Comparison of ENCODE assay signal across 8 cellular contexts in the genomic region with DNA sequence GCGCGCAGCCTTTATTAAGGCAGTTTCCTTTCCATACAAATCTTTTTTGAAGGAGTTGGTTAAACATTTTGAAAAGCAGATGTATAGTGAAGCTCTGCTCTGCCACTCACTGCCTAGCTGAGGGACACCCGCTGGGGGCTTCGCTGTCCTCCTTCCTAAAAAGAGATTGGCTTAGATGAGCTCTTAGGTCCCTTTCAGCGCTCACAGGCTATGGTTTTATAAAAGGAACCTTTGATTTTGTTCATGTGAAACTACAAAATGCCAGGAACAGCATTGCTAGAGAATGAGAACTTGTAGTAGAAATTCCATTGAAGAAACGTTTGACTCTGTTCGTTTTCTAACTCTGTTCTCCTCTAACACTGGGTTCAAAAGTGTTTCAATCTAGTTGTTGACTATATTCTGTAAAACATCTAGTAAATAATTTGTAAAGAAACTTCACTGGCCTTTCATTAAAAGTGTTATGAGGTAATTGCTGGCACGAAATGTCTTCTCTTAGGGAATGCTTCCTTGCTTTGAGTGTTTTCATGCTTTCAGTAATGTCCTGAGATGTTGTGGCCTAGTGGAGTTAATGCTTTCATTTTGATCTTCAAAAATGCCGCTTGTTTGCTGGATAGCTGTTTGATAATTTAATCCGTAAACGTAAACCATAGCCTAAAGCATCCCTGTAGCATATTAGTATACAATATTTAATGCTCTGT. TPM values are rescaled to one million over a fixed set of nuclear protein-coding genes. Genes with fewer than 3 reads are reported as not detected.
A peak's percentile ranks its signal among the peaks of the same experiment; 100 is the strongest.
DNase-seq lines count a peak whose midpoint lies in the region; ATAC-seq, FAIRE-seq and TF ChIP-seq lines count a peak whose summit lies in the region.

No MANE protein-coding gene starts in this region.

- H4K20me1 ChIP-seq in hepatocyte (ENCODE audit: insufficient read depth, poor library complexity, severe bottlenecking): peaks cover 53% of the 10 kb centered on the region

- peak overlapping the region; percentile 91 for H3K4me2 ChIP-seq in hepatocyte

- WGBS in hepatocyte (ENCODE audit: low lambda C conversion rate, missing lambda C conversion rate): 20% methylated on average over 11 of the region's 11 CpGs
- 2 to 6% (median 4%) methylated on average over 11 of the region's 11 CpGs for WGBS in small intestine, 3 donors

- FAIRE-seq in small intestine (lab: Jason Lieb, UNC): no peak

- CTCF ChIA-PET in activated CD8-positive, alpha-beta T cell treated with anti-CD3 and anti-CD28 coated beads for 36 hours (lab: Charles Lee): interaction anchor here (0.6 to 1.2 kb wide), 2 partner anchors 10 to 41 kb away, joined by 3 to 4 read pairs; no protein-coding TSS in a partner anchor

- no peak for ATAC-seq in activated CD8-positive, alpha-beta T cell treated with anti-CD3 and anti-CD28 coated beads for 36 hours
- ATAC-seq in GM21447 (IDR thresholded peaks at IDR 0.05; ENCODE audit: unreplicated experiment) (no peak), HG02973 (IDR thresholded peaks at IDR 0.05; ENCODE audit: unreplicated experiment) (no peak)

- DNase-seq in T-helper 2 cell treated with Interferon-gamma antibody and Interleukin-4, amounts not matched to agents 5 μg/mL and 100 μg/mL, for 36 hours (ENCODE audit: low spot score): no peak
- no peak for DNase-seq in T-helper 2 cell
- DNase-seq in activated CD8-positive, alpha-beta T cell treated with anti-CD3 and anti-CD28 coated beads for 36 hours: no peak
- no peak for DNase-seq in hepatocyte (ENCODE audit: low spot score)
- DNase-seq in small intestine: peak; percentile 22
- DNase-seq in ureter (ENCODE audit: low spot score): no peak

- H3K27ac ChIP-seq in hepatocyte (peak overlapping the region; percentile 98), small intestine (ENCODE audit: low read depth in 1 of 2, low read length in 1 of 2) (peak overlapping the region in 1 of 2 donors; percentile 81)

- H2AFZ ChIP-seq in hepatocyte: no peak overlapping the region

- peaks cover 12% of the 10 kb centered on the region for H3K36me3 Mint-ChIP-seq in T-helper 2 cell treated with Interferon-gamma antibody and Interleukin-4, amounts not matched to agents 5 μg/mL and 100 μg/mL, for 36 hours (ENCODE audit: low read depth)
- peaks cover 16% of the 10 kb centered on the region for H3K36me3 Mint-ChIP-seq in activated CD8-positive, alpha-beta T cell treated with anti-CD3 and anti-CD28 coated beads for 36 hours (ENCODE audit: low read depth)

- H3K27me3 ChIP-seq in hepatocyte (no peaks in the 10 kb centered on the region), small intestine (ENCODE audit: control insufficient read depth in 2 of 2, insufficient read depth in 2 of 2, low read length in 2 of 2) (no peaks in the 10 kb centered on the region)

- H3K4me1 ChIP-seq in hepatocyte (ENCODE audit: insufficient read depth) (peaks cover 18% of the 10 kb centered on the region), small intestine (ENCODE audit: control insufficient read depth in 2 of 2, insufficient read depth in 1 of 2, low read depth in 1 of 2, low read length in 1 of 2) (peaks cover 0 to 9% of the 10 kb centered on the region in 2 donors)

- no peaks in the 10 kb centered on the region for H3K9me2 ChIP-seq in hepatocyte (replicated peaks; ENCODE audit: insufficient read depth)

- H3K4me1 Mint-ChIP-seq in T-helper 2 cell treated with Interferon-gamma antibody and Interleukin-4, amounts not matched to agents 5 μg/mL and 100 μg/mL, for 36 hours (ENCODE audit: low read depth): peaks cover 34% of the 10 kb centered on the region
- peaks cover 42% of the 10 kb centered on the region for H3K4me1 Mint-ChIP-seq in activated CD8-positive, alpha-beta T cell treated with anti-CD3 and anti-CD28 coated beads for 36 hours (ENCODE audit: low read depth)

- TF ChIP-seq CTCF in activated CD8-positive, alpha-beta T cell treated with anti-CD3 and anti-CD28 coated beads for 36 hours (IDR thresholded peaks at IDR 0.05): no peak
- no peak for TF ChIP-seq CTCF in hepatocyte (IDR thresholded peaks at IDR 0.05; ENCODE audit: poor library complexity)

- H3K9me3 Mint-ChIP-seq in T-helper 2 cell treated with Interferon-gamma antibody and Interleukin-4, amounts not matched to agents 5 μg/mL and 100 μg/mL, for 36 hours: no peaks in the 10 kb centered on the region
- no peaks in the 10 kb centered on the region for H3K9me3 Mint-ChIP-seq in activated CD8-positive, alpha-beta T cell treated with anti-CD3 and anti-CD28 coated beads for 36 hours

- H3K4me3 ChIP-seq in hepatocyte (peak overlapping the region; percentile 93), small intestine (ENCODE audit: low read depth in 1 of 2, low read length in 2 of 2) (peak overlapping the region; percentile 92 to 98)

- intact Hi-C loops in activated CD8-positive, alpha-beta T cell treated with anti-CD3 and anti-CD28 coated beads for 36 hours (cut with micrococcal nuclease): loop anchor here (5.0 kb wide), 1 partner anchor 49 kb away; no protein-coding TSS in a partner anchor

- peaks cover 2% of the 10 kb centered on the region for H3K27me3 Mint-ChIP-seq in T-helper 2 cell treated with Interferon-gamma antibody and Interleukin-4, amounts not matched to agents 5 μg/mL and 100 μg/mL, for 36 hours (ENCODE audit: low read depth)
- H3K27me3 Mint-ChIP-seq in activated CD8-positive, alpha-beta T cell treated with anti-CD3 and anti-CD28 coated beads for 36 hours: no peaks in the 10 kb centered on the region

- peaks cover 62% of the 10 kb centered on the region for H3K79me2 ChIP-seq in hepatocyte

- H3K36me3 ChIP-seq in hepatocyte (replicated peaks; ENCODE audit: insufficient read depth, low read depth) (no peaks in the 10 kb centered on the region), small intestine (ENCODE audit: control insufficient read depth in 2 of 2, insufficient read depth in 2 of 2, low read length in 2 of 2) (no peaks in the 10 kb centered on the region)

- POLR2A ChIA-PET in activated CD8-positive, alpha-beta T cell treated with anti-CD3 and anti-CD28 coated beads for 36 hours (lab: Charles Lee): interaction anchor here (0.5 to 1.0 kb wide), 3 partner anchors 39 to 42 kb away, joined by 3 to 4 read pairs (median 3); no protein-coding TSS in a partner anchor

- peak overlapping the region; percentile 96 for H3K4me3 Mint-ChIP-seq in T-helper 2 cell treated with Interferon-gamma antibody and Interleukin-4, amounts not matched to agents 5 μg/mL and 100 μg/mL, for 36 hours
- peak overlapping the region; percentile 99 for H3K4me3 Mint-ChIP-seq in activated CD8-positive, alpha-beta T cell treated with anti-CD3 and anti-CD28 coated beads for 36 hours

- peak overlapping the region; percentile 93 for H3K27ac Mint-ChIP-seq in T-helper 2 cell treated with Interferon-gamma antibody and Interleukin-4, amounts not matched to agents 5 μg/mL and 100 μg/mL, for 36 hours
- H3K27ac Mint-ChIP-seq in activated CD8-positive, alpha-beta T cell treated with anti-CD3 and anti-CD28 coated beads for 36 hours: peak overlapping the region; percentile 93

- H3K9me3 ChIP-seq in hepatocyte (ENCODE audit: low read depth) (no peaks in the 10 kb centered on the region), small intestine (ENCODE audit: control insufficient read depth, low read depth) (no peaks in the 10 kb centered on the region)

RNA-seq across cellular contexts. Expression of a gene that starts 1.6 kb away (rescaled TPM):
- total RNA-seq in activated CD8-positive, alpha-beta T cell treated with anti-CD3 and anti-CD28 coated beads for 36 hours: 10 to 100 TPM; 68.4 to 69.2 TPM
- total RNA-seq in hepatocyte (59.2 and 71.7 TPM in 2 replicates), ureter (140 TPM)
- polyA plus RNA-seq in hepatocyte (56.3 and 76.7 TPM in 2 replicates), small intestine (10 to 100 TPM; 37.7 to 67.8 (median 62.4) TPM)

RNA-seq across cellular contexts. Expression of a gene that starts 52.7 kb away (rescaled TPM):
- total RNA-seq in activated CD8-positive, alpha-beta T cell treated with anti-CD3 and anti-CD28 coated beads for 36 hours: 100 to 1,000 TPM; 202 to 207 TPM
- total RNA-seq in hepatocyte: 151 and 161 TPM in 2 replicates
- 331 and 355 TPM in 2 replicates for polyA plus RNA-seq in hepatocyte
- polyA plus RNA-seq in small intestine: 100 to 1,000 TPM in 1 of 3 donors, 10 to 100 TPM in 2; 80.5 to 148 (median 82.3) TPM
- total RNA-seq in ureter: 194 TPM
